Comparison of ENCODE assay signal across 8 cellular contexts in genomic region chr1:24526940-24527542, GRCh38. TPM values are rescaled to one million over a fixed set of nuclear protein-coding genes. Genes with fewer than 3 reads are reported as not detected.
DNase-seq lines count a peak whose midpoint lies in the region; ATAC-seq and TF ChIP-seq lines count a peak whose summit lies in the region.

No MANE protein-coding gene starts in this region.

- H3K36me3 ChIP-seq in ascending aorta (no peaks in the 10 kb centered on the region), lung (ENCODE audit: control insufficient read depth in 2 of 2, insufficient read depth in 2 of 2, low read length in 2 of 2) (peaks cover 0 to 2% of the 10 kb centered on the region in 2 donors)

- H3K9me3 ChIP-seq in ascending aorta: no peaks in the 10 kb centered on the region
- H3K9me3 ChIP-seq in lung (ENCODE audit: control insufficient read depth in 2 of 2, insufficient read depth in 1 of 2, low read length in 1 of 2): no peaks in the 10 kb centered on the region

- intact Hi-C loops in ascending aorta (cut with DNase I): no loop called here

- H3K27me3 ChIP-seq in ascending aorta: no peaks in the 10 kb centered on the region
- no peaks in the 10 kb centered on the region for H3K27me3 ChIP-seq in lung (ENCODE audit: control insufficient read depth, insufficient read depth)

- no peak overlapping the region for H3K4me3 ChIP-seq in ascending aorta
- H3K4me3 ChIP-seq in lung: no peak overlapping the region

- TF ChIP-seq CTCF in ascending aorta (IDR thresholded peaks at IDR 0.05) (peak in 2 of 3 experiments; percentile 15 to 32), lung (IDR thresholded peaks at IDR 0.05; ENCODE audit: control extremely low read depth, extremely low read depth) (peak; percentile 10)

- ATAC-seq in activated CD4-positive, CD25-positive, alpha-beta regulatory T cell treated with anti-CD3 and anti-CD28 coated beads, Interleukin-2, amount 50 U/mL, for 24 hours: peak; percentile 46 to 67
- ATAC-seq in lung (ENCODE audit: insufficient read depth, low FRiP score) (no peak), HG03460 (IDR thresholded peaks at IDR 0.05; ENCODE audit: unreplicated experiment) (no peak), GM19452 (IDR thresholded peaks at IDR 0.05; ENCODE audit: unreplicated experiment) (no peak), HG03442 (IDR thresholded peaks at IDR 0.05; ENCODE audit: unreplicated experiment) (no peak)

- WGBS in lung, 2 donors: 81 to 86% methylated on average over 8 of the region's 8 CpGs

- DNase-seq in activated CD4-positive, CD25-positive, alpha-beta regulatory T cell treated with anti-CD3 and anti-CD28 coated beads, Interleukin-2, amount 50 U/mL, for 72 hours: no peak
- DNase-seq in OCI-M1 (lab: John Stamatoyannopoulos, UW): peak; percentile 66
- no peak for DNase-seq in ascending aorta (ENCODE audit: low spot score in 2 of 2)
- DNase-seq in lung (ENCODE audit: low spot score): no peak

- H3K27ac ChIP-seq in ascending aorta: no peak overlapping the region
- H3K27ac ChIP-seq in lung (ENCODE audit: low read depth in 1 of 2, low read length in 1 of 2): no peak overlapping the region

- H3K4me1 ChIP-seq in ascending aorta (no peaks in the 10 kb centered on the region), lung (ENCODE audit: control insufficient read depth in 2 of 2, insufficient read depth in 2 of 2, low read length in 2 of 2) (no peaks in the 10 kb centered on the region)

RNA-seq across cellular contexts. Expression of gene RCAN3, which starts 24.4 kb away (rescaled TPM):
- total RNA-seq in ascending aorta (2.0 TPM), lung (10 to 100 TPM; 18.7 to 21.4 TPM)
- 1 to 10 TPM; 5.2 to 6.9 TPM for polyA plus RNA-seq in lung

RNA-seq across cellular contexts. Expression of gene NCMAP, which starts 28.8 kb away (rescaled TPM):
- total RNA-seq in ascending aorta (not detected), lung (10 to 100 TPM in 1 of 2 donors, 1 to 10 TPM in 1; 6.5 to 20.2 TPM)
- polyA plus RNA-seq in lung: 1 to 10 TPM; 1.5 to 5.2 TPM

Comparison
In these comparisons a context has a peak if more than half of its experiments do, and no peak if none do; other contexts are left out.
1. ATAC-seq: peak in activated CD4-positive, CD25-positive, alpha-beta regulatory T cell treated with anti-CD3 and anti-CD28 coated beads, Interleukin-2, amount 50 U/mL, for 24 hours (2 of 2); none in lung (single experiment), HG03460 (single experiment), GM19452 (single experiment) and HG03442 (single experiment).